Comparison of ENCODE assay signal across 1 cellular context in the genomic region with DNA sequence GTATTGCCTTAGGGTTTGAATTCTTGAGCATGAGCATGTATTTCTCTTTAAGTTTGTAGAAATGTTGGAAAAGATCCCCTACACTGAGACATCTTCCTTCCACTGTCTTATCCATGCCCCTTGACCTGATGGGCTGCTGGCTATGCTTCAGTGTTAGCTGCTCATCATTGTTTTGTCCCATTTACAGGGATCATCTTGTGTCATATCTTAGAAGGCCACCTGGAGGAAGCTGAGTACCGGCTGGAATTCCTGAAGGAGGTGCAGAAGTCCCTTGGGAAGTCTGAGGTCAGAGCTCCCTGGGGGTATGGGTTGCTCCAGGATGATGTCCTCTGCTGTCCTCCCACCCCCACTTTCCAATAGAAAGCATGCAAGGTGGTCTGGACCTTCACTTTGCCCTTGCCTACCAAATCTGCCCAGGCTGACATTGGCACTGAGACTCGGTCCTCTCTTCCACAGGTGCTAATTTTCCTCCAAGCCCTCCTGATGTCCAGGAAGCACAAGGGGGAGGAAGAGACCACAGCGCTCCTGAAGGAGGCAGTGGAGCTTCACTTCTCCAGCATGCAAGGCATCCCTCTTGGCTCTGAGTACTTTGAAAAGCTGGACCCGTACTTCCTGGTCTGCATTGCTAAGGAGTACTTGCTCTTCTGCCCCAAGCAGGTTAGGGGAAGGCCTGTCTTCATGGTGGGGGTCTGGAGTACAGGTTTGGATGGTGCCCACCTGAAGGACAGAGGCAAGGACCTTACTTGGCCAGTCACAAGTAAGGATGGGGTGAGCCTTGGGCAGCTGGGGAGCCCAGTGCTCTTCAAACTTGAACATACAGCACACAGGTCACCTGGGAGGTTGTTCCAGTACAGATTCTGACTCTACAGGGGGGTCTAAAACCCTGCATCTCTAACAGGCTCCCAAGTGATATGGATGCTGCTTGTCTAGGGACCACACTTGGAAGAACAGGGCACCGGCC.
TF ChIP-seq lines count a peak whose summit lies in the region.

No MANE protein-coding gene starts in this region.

TF ChIP-seq in SK-N-SH treated with all-trans-retinoic acid at 6 μM for 48 hours, 23 proteins besides CTCF, POLR2A, EP300 and RAD21 (continued from another document):
- TF ChIP-seq, protein P1, sequence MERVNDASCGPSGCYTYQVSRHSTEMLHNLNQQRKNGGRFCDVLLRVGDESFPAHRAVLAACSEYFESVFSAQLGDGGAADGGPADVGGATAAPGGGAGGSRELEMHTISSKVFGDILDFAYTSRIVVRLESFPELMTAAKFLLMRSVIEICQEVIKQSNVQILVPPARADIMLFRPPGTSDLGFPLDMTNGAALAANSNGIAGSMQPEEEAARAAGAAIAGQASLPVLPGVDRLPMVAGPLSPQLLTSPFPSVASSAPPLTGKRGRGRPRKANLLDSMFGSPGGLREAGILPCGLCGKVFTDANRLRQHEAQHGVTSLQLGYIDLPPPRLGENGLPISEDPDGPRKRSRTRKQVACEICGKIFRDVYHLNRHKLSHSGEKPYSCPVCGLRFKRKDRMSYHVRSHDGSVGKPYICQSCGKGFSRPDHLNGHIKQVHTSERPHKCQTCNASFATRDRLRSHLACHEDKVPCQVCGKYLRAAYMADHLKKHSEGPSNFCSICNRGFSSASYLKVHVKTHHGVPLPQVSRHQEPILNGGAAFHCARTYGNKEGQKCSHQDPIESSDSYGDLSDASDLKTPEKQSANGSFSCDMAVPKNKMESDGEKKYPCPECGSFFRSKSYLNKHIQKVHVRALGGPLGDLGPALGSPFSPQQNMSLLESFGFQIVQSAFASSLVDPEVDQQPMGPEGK (CRISPR knock-in tag; IDR thresholded peaks at IDR 0.05; ENCODE audit: borderline replicate concordance) = no peak
- TF ChIP-seq PPARA (CRISPR knock-in tag; IDR thresholded peaks at IDR 0.05; ENCODE audit: borderline replicate concordance) = no peak
- TF ChIP-seq, protein P2, sequence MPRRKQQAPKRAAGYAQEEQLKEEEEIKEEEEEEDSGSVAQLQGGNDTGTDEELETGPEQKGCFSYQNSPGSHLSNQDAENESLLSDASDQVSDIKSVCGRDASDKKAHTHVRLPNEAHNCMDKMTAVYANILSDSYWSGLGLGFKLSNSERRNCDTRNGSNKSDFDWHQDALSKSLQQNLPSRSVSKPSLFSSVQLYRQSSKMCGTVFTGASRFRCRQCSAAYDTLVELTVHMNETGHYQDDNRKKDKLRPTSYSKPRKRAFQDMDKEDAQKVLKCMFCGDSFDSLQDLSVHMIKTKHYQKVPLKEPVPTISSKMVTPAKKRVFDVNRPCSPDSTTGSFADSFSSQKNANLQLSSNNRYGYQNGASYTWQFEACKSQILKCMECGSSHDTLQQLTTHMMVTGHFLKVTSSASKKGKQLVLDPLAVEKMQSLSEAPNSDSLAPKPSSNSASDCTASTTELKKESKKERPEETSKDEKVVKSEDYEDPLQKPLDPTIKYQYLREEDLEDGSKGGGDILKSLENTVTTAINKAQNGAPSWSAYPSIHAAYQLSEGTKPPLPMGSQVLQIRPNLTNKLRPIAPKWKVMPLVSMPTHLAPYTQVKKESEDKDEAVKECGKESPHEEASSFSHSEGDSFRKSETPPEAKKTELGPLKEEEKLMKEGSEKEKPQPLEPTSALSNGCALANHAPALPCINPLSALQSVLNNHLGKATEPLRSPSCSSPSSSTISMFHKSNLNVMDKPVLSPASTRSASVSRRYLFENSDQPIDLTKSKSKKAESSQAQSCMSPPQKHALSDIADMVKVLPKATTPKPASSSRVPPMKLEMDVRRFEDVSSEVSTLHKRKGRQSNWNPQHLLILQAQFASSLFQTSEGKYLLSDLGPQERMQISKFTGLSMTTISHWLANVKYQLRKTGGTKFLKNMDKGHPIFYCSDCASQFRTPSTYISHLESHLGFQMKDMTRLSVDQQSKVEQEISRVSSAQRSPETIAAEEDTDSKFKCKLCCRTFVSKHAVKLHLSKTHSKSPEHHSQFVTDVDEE (CRISPR knock-in tag; IDR thresholded peaks at IDR 0.05) = no peak
- TF ChIP-seq, protein P3, sequence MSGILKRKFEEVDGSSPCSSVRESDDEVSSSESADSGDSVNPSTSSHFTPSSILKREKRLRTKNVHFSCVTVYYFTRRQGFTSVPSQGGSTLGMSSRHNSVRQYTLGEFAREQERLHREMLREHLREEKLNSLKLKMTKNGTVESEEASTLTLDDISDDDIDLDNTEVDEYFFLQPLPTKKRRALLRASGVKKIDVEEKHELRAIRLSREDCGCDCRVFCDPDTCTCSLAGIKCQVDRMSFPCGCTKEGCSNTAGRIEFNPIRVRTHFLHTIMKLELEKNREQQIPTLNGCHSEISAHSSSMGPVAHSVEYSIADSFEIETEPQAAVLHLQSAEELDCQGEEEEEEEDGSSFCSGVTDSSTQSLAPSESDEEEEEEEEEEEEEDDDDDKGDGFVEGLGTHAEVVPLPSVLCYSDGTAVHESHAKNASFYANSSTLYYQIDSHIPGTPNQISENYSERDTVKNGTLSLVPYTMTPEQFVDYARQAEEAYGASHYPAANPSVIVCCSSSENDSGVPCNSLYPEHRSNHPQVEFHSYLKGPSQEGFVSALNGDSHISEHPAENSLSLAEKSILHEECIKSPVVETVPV (CRISPR knock-in tag; IDR thresholded peaks at IDR 0.05) = no peak
- TF ChIP-seq ZNF70 (CRISPR knock-in tag; IDR thresholded peaks at IDR 0.05) = no peak
- TF ChIP-seq ARNTL (CRISPR knock-in tag; IDR thresholded peaks at IDR 0.05; ENCODE audit: borderline replicate concordance, low read depth) = no peak
- no peak for TF ChIP-seq ESRRG (CRISPR knock-in tag; IDR thresholded peaks at IDR 0.05)
- no peak for TF ChIP-seq ZNF565 (CRISPR knock-in tag; conservative IDR thresholded peaks at IDR 0.05; ENCODE audit: low read depth)
- no peak for TF ChIP-seq TCF4 (CRISPR knock-in tag; IDR thresholded peaks at IDR 0.05; ENCODE audit: borderline replicate concordance)
- no peak for TF ChIP-seq BACH2 (CRISPR knock-in tag; IDR thresholded peaks at IDR 0.05; ENCODE audit: borderline replicate concordance)
- no peak for TF ChIP-seq GLIS3 (CRISPR knock-in tag; IDR thresholded peaks at IDR 0.05)
- TF ChIP-seq RARB (CRISPR knock-in tag; IDR thresholded peaks at IDR 0.05) = no peak
- no peak for TF ChIP-seq OSR1 (CRISPR knock-in tag; IDR thresholded peaks at IDR 0.05)
TF ChIP-seq in SK-N-SH treated with all-trans-retinoic acid at 6 μM for 48 hours: peak in this region for 0.
